In the genomic region with DNA sequence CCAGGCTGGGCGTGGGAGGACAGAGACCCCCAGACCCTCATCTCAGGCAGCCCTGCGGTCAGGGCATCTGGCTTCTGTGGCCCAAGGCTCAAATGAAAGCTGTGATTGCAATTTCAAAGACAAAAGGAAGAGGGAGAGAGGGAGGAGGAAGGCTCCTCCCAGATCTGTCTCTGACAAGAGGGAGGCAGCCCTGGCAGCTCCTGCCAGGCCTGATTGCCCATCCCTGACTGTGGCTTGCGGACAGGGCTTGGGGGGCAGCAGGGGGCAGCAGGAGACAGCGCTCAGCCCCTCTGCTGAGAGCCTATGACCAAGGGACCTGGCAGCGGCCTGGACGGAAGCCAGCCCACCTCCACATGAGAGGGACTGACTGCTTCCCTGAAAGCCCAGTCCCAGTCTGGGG, we compare ENCODE assay signal across 9 cellular contexts.
DNase-seq lines count a peak whose midpoint lies in the region; TF ChIP-seq lines count a peak whose summit lies in the region.
"Had no signal": no experiment of that assay in that cellular context is flagged by ENCODE, and none has a peak within 500 bp of the region (broad histone marks: within the 10 kb centered on the region; RNA-seq: fewer than 3 reads in every experiment).

No MANE protein-coding gene starts in this region.

- no peaks in the 10 kb centered on the region for H3K9me3 Mint-ChIP-seq in endodermal cell
- H3K9me3 Mint-ChIP-seq in CD14-positive monocyte, result peaks cover 0 to 2% (median 0%) of the 10 kb centered on the region in 7 donors

- H3K4me3 Mint-ChIP-seq in endodermal cell (no peak overlapping the region), CD14-positive monocyte (peak overlapping the region in 1 of 2 donors; percentile 55)
- H3K4me3 Mint-ChIP-seq: activated naive CD8-positive, alpha-beta T cell had no signal

- H3K36me3 Mint-ChIP-seq in endodermal cell (ENCODE audit: low read depth) (no peaks in the 10 kb centered on the region), CD14-positive monocyte (no peaks in the 10 kb centered on the region)
- H3K36me3 Mint-ChIP-seq: activated naive CD8-positive, alpha-beta T cell had no signal

- no peaks in the 10 kb centered on the region for H3K27me3 ChIP-seq in endodermal cell (ENCODE audit: control insufficient read depth, insufficient read depth, low read length, poor library complexity, severe bottlenecking)
- H3K27me3 ChIP-seq in colonic mucosa, result no peaks in the 10 kb centered on the region

- 74 to 100% methylated on average over 1 to 6 of the region's 6 CpGs for WGBS in endodermal cell (ENCODE audit: insufficient coverage in 1 of 2, insufficient read length in 1 of 2), 2 experiments

- no peaks in the 10 kb centered on the region for H3K36me3 ChIP-seq in endodermal cell (ENCODE audit: control insufficient read depth, insufficient read depth, low read length)
- no peaks in the 10 kb centered on the region for H3K36me3 ChIP-seq in colonic mucosa

- DNase-seq in ACHN, result peak; percentile 49
- peak; percentile 42 to 64 for DNase-seq in NCI-H524 (lab: John Stamatoyannopoulos, UW)
- DNase-seq in endodermal cell, result peak; percentile 87
- DNase-seq in putamen (ENCODE audit: low spot score), result no peak
- no peak for DNase-seq in colonic mucosa
- no peak for DNase-seq in hepatic stellate cell (ENCODE audit: low spot score)
- DNase-seq in CD14-positive monocyte (ENCODE audit: low spot score), result no peak

- H3K9me3 ChIP-seq in endodermal cell (ENCODE audit: control insufficient read depth, low read length) (peaks cover 68% of the 10 kb centered on the region), colonic mucosa (no peaks in the 10 kb centered on the region)

- H3K27me3 Mint-ChIP-seq in endodermal cell (ENCODE audit: insufficient read depth) (no peaks in the 10 kb centered on the region), CD14-positive monocyte (ENCODE audit: low read depth in 3 of 3) (peaks cover 6 to 18% (median 15%) of the 10 kb centered on the region in 3 donors)

- in situ Hi-C loops in ACHN (cut with HindIII; ENCODE audit: low pct_ligation_motif_present, low pct_unique_long_range_greater_than_20kb, low sequenced_read_pairs), result no loop called here

- H3K4me3 ChIP-seq in endodermal cell (ENCODE audit: low read length) (no peak overlapping the region), colonic mucosa (no peak overlapping the region)

- no peaks in the 10 kb centered on the region for H3K4me1 ChIP-seq in endodermal cell (ENCODE audit: control insufficient read depth, insufficient read depth, low read length)
- no peaks in the 10 kb centered on the region for H3K4me1 ChIP-seq in colonic mucosa

- H3K4me1 Mint-ChIP-seq in endodermal cell (peaks cover 10% of the 10 kb centered on the region), CD14-positive monocyte (peaks cover 2% of the 10 kb centered on the region)

- H3K27ac Mint-ChIP-seq in endodermal cell (no peak overlapping the region), CD14-positive monocyte (peak overlapping the region in 1 of 7 donors; percentile 20)
- H3K27ac Mint-ChIP-seq: activated naive CD8-positive, alpha-beta T cell had no signal

- H3K9ac ChIP-seq in endodermal cell (ENCODE audit: extremely low read depth, low read length, poor library complexity, severe bottlenecking), result no peak overlapping the region
- no peak overlapping the region for H3K9ac ChIP-seq in colonic mucosa (ENCODE audit: low read depth in 2 of 2, low read length in 2 of 2)

- TF ChIP-seq CTCF in GM12873 (IDR thresholded peaks at IDR 0.05; ENCODE audit: insufficient read depth, low read depth, low read length, missing control alignments) (peak; percentile 19), endodermal cell (conservative IDR thresholded peaks at IDR 0.05) (peak; percentile 61), colonic mucosa (IDR thresholded peaks at IDR 0.05) (no peak), CD14-positive monocyte (IDR thresholded peaks at IDR 0.05) (no peak)

- intact Hi-C loops in colonic mucosa (cut with DNase I), result no loop called here
- intact Hi-C loops in CD14-positive monocyte (cut with micrococcal nuclease), result no loop called here

- H3K27ac ChIP-seq in endodermal cell (ENCODE audit: low read depth, low read length), result no peak overlapping the region
- no peak overlapping the region for H3K27ac ChIP-seq in colonic mucosa

Comparison
In these comparisons a context has a peak if more than half of its experiments do, and no peak if none do; other contexts are left out.
1. DNase-seq: peak in ACHN (single experiment), NCI-H524 (2 of 2) and endodermal cell (single experiment); none in putamen (single experiment), colonic mucosa (single experiment), hepatic stellate cell (single experiment) and CD14-positive monocyte (single experiment).
2. CTCF ChIP-seq: peak in GM12873 (single experiment) and endodermal cell (single experiment); none in colonic mucosa (single experiment) and CD14-positive monocyte (single experiment).